In genomic region chr1:93700532-93701469, GRCh38 we compare ENCODE assay signal across 20 cellular contexts. TPM values are rescaled to one million over a fixed set of nuclear protein-coding genes. Genes with fewer than 3 reads are reported as not detected.
DNase-seq lines count a peak whose midpoint lies in the region; ATAC-seq, FAIRE-seq and TF ChIP-seq lines count a peak whose summit lies in the region.
"Had no signal": no experiment of that assay in that cellular context is flagged by ENCODE, and none has a peak within 500 bp of the region (broad histone marks: within the 10 kb centered on the region; RNA-seq: fewer than 3 reads in every experiment).

No MANE protein-coding gene starts in this region.

- H3K4me1 ChIP-seq in RWPE2 (ENCODE audit: insufficient read depth, poor library complexity, severe bottlenecking) (peaks cover 50% of the 10 kb centered on the region), endothelial cell of umbilical vein (ENCODE audit: control insufficient read depth, extremely low read depth, insufficient read depth, low read length) (peaks cover 9% of the 10 kb centered on the region)

- FAIRE-seq in GM12892 (lab: Jason Lieb, UNC) (peak; percentile 57), endothelial cell of umbilical vein (lab: Jason Lieb, UNC) (no peak)
- FAIRE-seq: D721Med, kidney had no signal

- H4K20me1 ChIP-seq in endothelial cell of umbilical vein (replicated peaks; ENCODE audit: control insufficient read depth, extremely low read depth, insufficient read depth, low read length): no peaks in the 10 kb centered on the region

- CTCF ChIA-PET in endothelial cell of umbilical vein (lab: Charles Lee): interaction anchor here (1.3 kb wide), 1 partner anchor 14 kb away, joined by 3 read pairs; no protein-coding TSS in a partner anchor

- no peak overlapping the region for H2AFZ ChIP-seq in endothelial cell of umbilical vein (ENCODE audit: low read depth, low read length)

- no peak for TF ChIP-seq POLR2A in GM12892 (IDR thresholded peaks at IDR 0.05; ENCODE audit: low read depth, low read length)
- TF ChIP-seq POLR2A in endothelial cell of umbilical vein (IDR thresholded peaks at IDR 0.05; ENCODE audit: low read depth, low read length): no peak

- H3K4me3 ChIP-seq in RWPE2 (ENCODE audit: severe bottlenecking) (no peak overlapping the region), endothelial cell of umbilical vein (replicated peaks in 1 of 3; ENCODE audit: insufficient read depth in 1 of 3, low read depth in 1 of 3, low read length in 3 of 3) (no peak overlapping the region)
- H3K4me3 ChIP-seq: testis had no signal

- no peak for DNase-seq in GM12892 (ENCODE audit: insufficient read length)
- no peak for DNase-seq in RWPE2 (ENCODE audit: low spot score)
- DNase-seq in endothelial cell of umbilical vein (ENCODE audit: low read depth, low spot score): no peak
- DNase-seq in posterior vena cava (ENCODE audit: low spot score): peak; percentile 56
- DNase-seq: activated B cell treated with CpG ODN at 0.5 μM for 24 hours; activated effector memory CD4-positive, alpha-beta T cell treated with Interleukin-2 at 50 U/mL for 16 hours; AML-193; erythroblast; KBM-7; NCI-H1092 treated with DMSO at 0.1 percent for 48 hours; stimulated activated CD4-positive, alpha-beta T cell treated with anti-CD3 and anti-CD28 coated beads, Interleukin-4, amount 100 ng/mL, for 1 hour; testis had no signal

- H3K79me2 ChIP-seq in endothelial cell of umbilical vein (ENCODE audit: control insufficient read depth, insufficient read depth, low read length): no peaks in the 10 kb centered on the region

- no peak for TF ChIP-seq CTCF in RWPE2 (IDR thresholded peaks at IDR 0.05; ENCODE audit: poor library complexity, severe bottlenecking)
- no peak for TF ChIP-seq CTCF in endothelial cell of umbilical vein (IDR thresholded peaks at IDR 0.05; ENCODE audit: extremely low read depth in 1 of 2, insufficient read depth in 1 of 2, low read depth in 1 of 2, low read length in 2 of 2)

- BruUV-seq in endothelial cell of umbilical vein (replicated peaks; lab: Mats Ljungman, UMichigan): TSS peak; percentile 57

- H3K9ac ChIP-seq in endothelial cell of umbilical vein (replicated peaks; ENCODE audit: extremely low read depth, insufficient read depth, low read length): no peak overlapping the region

- POLR2A ChIA-PET in endothelial cell of umbilical vein (lab: Charles Lee): no interaction called here

- no peak for ATAC-seq in RWPE2 (ENCODE audit: low read depth)
- no peak for ATAC-seq in HG02678 (IDR thresholded peaks at IDR 0.05; ENCODE audit: unreplicated experiment)
- no peak for ATAC-seq in HG03097 (IDR thresholded peaks at IDR 0.05; ENCODE audit: low FRiP score, unreplicated experiment)
- ATAC-seq in HG03095 (IDR thresholded peaks at IDR 0.05; ENCODE audit: unreplicated experiment): no peak
- ATAC-seq in HG03432 (IDR thresholded peaks at IDR 0.05; ENCODE audit: unreplicated experiment): no peak
- ATAC-seq: Right ventricle myocardium inferior had no signal

- H3K27me3 ChIP-seq in RWPE2 (ENCODE audit: insufficient read depth, poor library complexity, severe bottlenecking) (no peaks in the 10 kb centered on the region), endothelial cell of umbilical vein (ENCODE audit: control insufficient read depth in 2 of 2, insufficient read depth in 2 of 2, low read length in 2 of 2) (no peaks in the 10 kb centered on the region)
- H3K27me3 ChIP-seq: neutrophil, testis had no signal

- H3K9me3 ChIP-seq in RWPE2 (ENCODE audit: severe bottlenecking): no peaks in the 10 kb centered on the region
- no peaks in the 10 kb centered on the region for H3K9me3 ChIP-seq in endothelial cell of umbilical vein (replicated peaks; ENCODE audit: control insufficient read depth, insufficient read depth, low read length)
- H3K9me3 ChIP-seq: neutrophil, testis had no signal

- no peak overlapping the region for H3K4me2 ChIP-seq in endothelial cell of umbilical vein (ENCODE audit: insufficient read depth, low read length)

- H3K9me1 ChIP-seq in endothelial cell of umbilical vein (replicated peaks; ENCODE audit: control insufficient read depth, extremely low read depth, insufficient read depth, low read length): no peaks in the 10 kb centered on the region

- H3K36me3 ChIP-seq in RWPE2 (ENCODE audit: low read depth) (peaks cover 6% of the 10 kb centered on the region), endothelial cell of umbilical vein (ENCODE audit: control insufficient read depth in 2 of 2, extremely low read depth in 1 of 2, insufficient read depth in 2 of 2, low read length in 2 of 2) (no peaks in the 10 kb centered on the region)
- H3K36me3 ChIP-seq: neutrophil had no signal

- peak overlapping the region; percentile 99 for H3K27ac ChIP-seq in RWPE2 (ENCODE audit: poor library complexity, severe bottlenecking)
- peak overlapping the region; percentile 25 for H3K27ac ChIP-seq in endothelial cell of umbilical vein (ENCODE audit: insufficient read depth, low read depth, low read length)
- H3K27ac ChIP-seq: neutrophil, testis had no signal

- intact Hi-C loops in endothelial cell of umbilical vein (cut with micrococcal nuclease) (no loop called here), posterior vena cava (cut with DNase I) (no loop called here)

- dilution Hi-C loops in endothelial cell of umbilical vein (cut with MboI; ENCODE audit: extremely low pct_ligation_motif_present, low sequenced_read_pairs): no loop called here

TF ChIP-seq in endothelial cell of umbilical vein, 7 proteins besides CTCF, POLR2A, EP300 and RAD21:
- TF ChIP-seq JUN (IDR thresholded peaks at IDR 0.05; ENCODE audit: borderline replicate concordance, insufficient read depth, insufficient read length, low read depth) (no peak), MAX (IDR thresholded peaks at IDR 0.05; ENCODE audit: insufficient read depth, insufficient read length) (no peak), EZH2 (IDR thresholded peaks at IDR 0.05; ENCODE audit: borderline replicate concordance, low read depth, low read length, severe bottlenecking) (no peak), MYC (IDR thresholded peaks at IDR 0.05; ENCODE audit: low read depth, low read length) (no peak), FOS (IDR thresholded peaks at IDR 0.05; ENCODE audit: borderline replicate concordance, insufficient read depth, low read length) (no peak), GATA2 (IDR thresholded peaks at IDR 0.05; ENCODE audit: insufficient read depth, insufficient read length, low read depth, low read length) (no peak), POLR2AphosphoS5 (IDR thresholded peaks at IDR 0.05; ENCODE audit: insufficient read depth, low read depth, low read length) (no peak)
TF ChIP-seq in endothelial cell of umbilical vein: peak in this region for 0.

RNA-seq across cellular contexts. Expression of gene BCAR3, which starts 19.2 kb away (rescaled TPM):
- polyA plus RNA-seq in GM12892 (2012; ENCODE audit: missing spikeins): 3.5 TPM
- total RNA-seq in endothelial cell of umbilical vein (31.2 and 32.9 TPM in 2 replicates), posterior vena cava (10 to 100 TPM; 10.4 to 17.5 TPM)
- 15.6 and 17.5 TPM in 2 replicates for polyA plus RNA-seq in endothelial cell of umbilical vein
- 25.3 and 26.5 TPM in 2 replicates for polyA plus RNA-seq in endothelial cell of umbilical vein (2011; cell fraction: cytosol; rRNA removed)
- 36.3 and 37.1 TPM in 2 replicates for polyA plus RNA-seq in endothelial cell of umbilical vein (2011; cell fraction: nucleus; rRNA removed)
- polyA plus RNA-seq in endothelial cell of umbilical vein (2012): 32.6 and 38.1 TPM in 2 replicates
- 18.1 and 19.7 TPM in 2 replicates for polyA minus RNA-seq in endothelial cell of umbilical vein
- 69.6 TPM for polyA minus RNA-seq in endothelial cell of umbilical vein (2011; cell fraction: cytosol; rRNA and poly(A)+ RNA removed)
- polyA minus RNA-seq in endothelial cell of umbilical vein (2011; cell fraction: nucleus; rRNA and poly(A)+ RNA removed): 30.1 and 38.1 TPM in 2 replicates
